15 cellular contexts compared by ENCODE assay signal in genomic region chr2:55848096-55848495, GRCh38.
DNase-seq lines count a peak whose midpoint lies in the region; ATAC-seq and TF ChIP-seq lines count a peak whose summit lies in the region.
"Had no signal": no experiment of that assay in that cellular context is flagged by ENCODE, and none has a peak within 500 bp of the region (broad histone marks: within the 10 kb centered on the region; RNA-seq: fewer than 3 reads in every experiment).

No MANE protein-coding gene starts in this region.

- H3K9me2 ChIP-seq in HCT116 (ENCODE audit: insufficient read depth), result no peaks in the 10 kb centered on the region

- no peaks in the 10 kb centered on the region for H3K79me1 ChIP-seq in mesenchymal stem cell (replicated peaks; ENCODE audit: low read length, poor library complexity, severe bottlenecking)

- H2BK120ac ChIP-seq in mesenchymal stem cell (ENCODE audit: low read depth, low read length), result no peak overlapping the region

- POLR2A ChIA-PET in Caco-2 (lab: Charles Lee) (no interaction called here), HCT116 (lab: Charles Lee) (no interaction called here), MCF 10A (lab: Yijun Ruan, JAX) (interaction anchor here (0.6 to 4.7 kb wide), 6 partner anchors 9 to 110 kb away, joined by 3 to 27 read pairs (median 4); no protein-coding TSS in a partner anchor), T-cell (lab: Charles Lee) (no interaction called here)

- H3K27me3 ChIP-seq in Caco-2 (replicated peaks; ENCODE audit: control insufficient read depth, insufficient read depth, low read length) (no peaks in the 10 kb centered on the region), HCT116 (ENCODE audit: insufficient read depth, low read length) (no peaks in the 10 kb centered on the region), RWPE2 (ENCODE audit: insufficient read depth, poor library complexity, severe bottlenecking) (no peaks in the 10 kb centered on the region), mesenchymal stem cell (ENCODE audit: control insufficient read depth in 1 of 2, insufficient read depth in 1 of 2, low read length in 2 of 2) (no peaks in the 10 kb centered on the region)
- H3K27me3 ChIP-seq: BE2C had no signal

- no peak overlapping the region for H4K91ac ChIP-seq in mesenchymal stem cell (ENCODE audit: low read length)

- no peak for TF ChIP-seq RAD21 in HCT116 (IDR thresholded peaks at IDR 0.05; ENCODE audit: low read depth)

- H3K79me2 ChIP-seq in HCT116 (ENCODE audit: insufficient read depth, low read length), result no peaks in the 10 kb centered on the region

- no peak overlapping the region for H2BK5ac ChIP-seq in mesenchymal stem cell (ENCODE audit: low read depth, low read length, poor library complexity, severe bottlenecking)

- ATAC-seq in HCT116 (no peak), RWPE2 (ENCODE audit: low read depth) (no peak), T-cell (replicated peaks in 1 of 4) (no peak)
- ATAC-seq: CD8-positive, alpha-beta T cell had no signal

- no peak overlapping the region for H3K23ac ChIP-seq in mesenchymal stem cell (ENCODE audit: low read length in 2 of 2)

- H2BK15ac ChIP-seq in mesenchymal stem cell (ENCODE audit: low read depth, poor library complexity, severe bottlenecking), result no peak overlapping the region

- H3K18ac ChIP-seq in mesenchymal stem cell (ENCODE audit: low read depth in 1 of 2, low read length in 2 of 2), result no peak overlapping the region

- H3K9me3 Mint-ChIP-seq in Caco-2 (ENCODE audit: unreplicated experiment), result peaks cover 23% of the 10 kb centered on the region
- peaks cover 10% of the 10 kb centered on the region for H3K9me3 Mint-ChIP-seq in MCF 10A (ENCODE audit: unreplicated experiment)
- peaks cover 0 to 7% (median 3%) of the 10 kb centered on the region in 3 donors for H3K9me3 Mint-ChIP-seq in T-cell
- H3K9me3 Mint-ChIP-seq: CD8-positive, alpha-beta T cell had no signal

- H3K4me3 Mint-ChIP-seq in Caco-2 (ENCODE audit: unreplicated experiment) (no peak overlapping the region), MCF 10A (ENCODE audit: unreplicated experiment) (no peak overlapping the region), T-cell (no peak overlapping the region)
- H3K4me3 Mint-ChIP-seq: CD14-positive monocyte; CD8-positive, alpha-beta T cell; IgD-negative memory B cell had no signal

- H3K27me3 Mint-ChIP-seq in Caco-2 (ENCODE audit: insufficient read depth, unreplicated experiment), result no peaks in the 10 kb centered on the region
- H3K27me3 Mint-ChIP-seq in MCF 10A (ENCODE audit: insufficient read depth, unreplicated experiment), result no peaks in the 10 kb centered on the region
- H3K27me3 Mint-ChIP-seq in T-cell, result no peaks in the 10 kb centered on the region
- H3K27me3 Mint-ChIP-seq: IgD-negative memory B cell had no signal

- H3K4me3 ChIP-seq in Caco-2 (ENCODE audit: low read depth, low read length), result no peak overlapping the region
- H3K4me3 ChIP-seq in HCT116 (replicated peaks in 1 of 2; ENCODE audit: low read depth in 1 of 2, low read length in 2 of 2), result no peak overlapping the region
- H3K4me3 ChIP-seq in RWPE2 (ENCODE audit: severe bottlenecking), result no peak overlapping the region
- H3K4me3 ChIP-seq in mesenchymal stem cell (ENCODE audit: insufficient read depth in 1 of 2, low read depth in 1 of 2, low read length in 2 of 2), result no peak overlapping the region
- H3K4me3 ChIP-seq: GM23248 had no signal

- peak overlapping the region; percentile 57 for H3K27ac Mint-ChIP-seq in Caco-2 (ENCODE audit: unreplicated experiment)
- no peak overlapping the region for H3K27ac Mint-ChIP-seq in MCF 10A (ENCODE audit: low read depth, unreplicated experiment)
- no peak overlapping the region for H3K27ac Mint-ChIP-seq in T-cell
- H3K27ac Mint-ChIP-seq: CD8-positive, alpha-beta T cell; IgD-negative memory B cell had no signal

- H3K4me1 Mint-ChIP-seq in Caco-2 (ENCODE audit: low read depth, unreplicated experiment), result peaks cover 22% of the 10 kb centered on the region
- no peaks in the 10 kb centered on the region for H3K4me1 Mint-ChIP-seq in MCF 10A (ENCODE audit: insufficient read depth, unreplicated experiment)
- H3K4me1 Mint-ChIP-seq in T-cell, result no peaks in the 10 kb centered on the region

- H3K4me2 ChIP-seq in HCT116 (ENCODE audit: low read length) (no peak overlapping the region), mesenchymal stem cell (ENCODE audit: low read length, poor library complexity, severe bottlenecking) (no peak overlapping the region)

- no peak for TF ChIP-seq CTCF in Caco-2 (IDR thresholded peaks at IDR 0.05; ENCODE audit: insufficient read depth in 1 of 2, low read depth in 1 of 2, low read length in 1 of 2, severe bottlenecking in 1 of 2, unreplicated experiment in 1 of 2)
- TF ChIP-seq CTCF in HCT116 (IDR thresholded peaks at IDR 0.05 in 2 of 3, conservative IDR thresholded peaks at IDR 0.05 in 1 of 3; ENCODE audit: borderline replicate concordance in 1 of 3, insufficient read depth in 1 of 3, low read depth in 2 of 3, low read length in 2 of 3), result no peak
- TF ChIP-seq CTCF in RWPE2 (IDR thresholded peaks at IDR 0.05; ENCODE audit: poor library complexity, severe bottlenecking), result no peak
- no peak for TF ChIP-seq CTCF in MCF 10A (IDR thresholded peaks at IDR 0.05; ENCODE audit: unreplicated experiment)

- WGBS in mesenchymal stem cell, result no CpG with 5 or more reads among the region's 1 CpG

- H2AFZ ChIP-seq in HCT116 (ENCODE audit: low read depth, low read length, poor library complexity, severe bottlenecking) (peak overlapping the region; percentile 38), mesenchymal stem cell (ENCODE audit: low read depth, low read length) (no peak overlapping the region)
- H2AFZ ChIP-seq: GM23248 had no signal

- H3K14ac ChIP-seq in mesenchymal stem cell (ENCODE audit: low read length in 2 of 2), result no peak overlapping the region

- BruUV-seq in Caco-2 (replicated peaks; lab: Mats Ljungman, UMichigan) (no TSS peak), HCT116 (replicated peaks; lab: Mats Ljungman, UMichigan) (no TSS peak), MCF 10A (replicated peaks; lab: Mats Ljungman, UMichigan) (no TSS peak)

- H3K4ac ChIP-seq in mesenchymal stem cell (ENCODE audit: low read depth in 1 of 2, low read length in 2 of 2), result no peak overlapping the region

- peaks cover 34% of the 10 kb centered on the region for H3K4me1 ChIP-seq in Caco-2
- H3K4me1 ChIP-seq in HCT116 (ENCODE audit: control insufficient read depth in 1 of 2, insufficient read depth in 2 of 2, low read length in 2 of 2), result no peaks in the 10 kb centered on the region
- H3K4me1 ChIP-seq in RWPE2 (ENCODE audit: insufficient read depth, poor library complexity, severe bottlenecking), result peaks cover 42% of the 10 kb centered on the region
- H3K4me1 ChIP-seq in mesenchymal stem cell (ENCODE audit: control insufficient read depth, insufficient read depth, low read depth, low read length), result no peaks in the 10 kb centered on the region
- H3K4me1 ChIP-seq: BE2C had no signal

- no peaks in the 10 kb centered on the region for H4K20me1 ChIP-seq in HCT116 (ENCODE audit: insufficient read depth)

- TF ChIP-seq POLR2A in HCT116 (IDR thresholded peaks at IDR 0.05; ENCODE audit: borderline replicate concordance, extremely low read depth, insufficient read depth, insufficient read length), result no peak

- RAD21 ChIA-PET in HCT116 (lab: Charles Lee; ENCODE audit: low non-redundant PET in 1 of 2, low total read pairs in 2 of 2, uncharacterized antibody in 2 of 2, unreplicated experiment in 2 of 2), result no interaction called here

- CTCF ChIA-PET in Caco-2 (lab: Charles Lee) (no interaction called here), HCT116 (lab: Charles Lee) (no interaction called here), MCF 10A (lab: Yijun Ruan, JAX) (interaction anchor here (1.0 to 1.6 kb wide), 3 partner anchors 12 to 113 kb away, joined by 3 to 4 read pairs (median 4); no protein-coding TSS in a partner anchor), T-cell (lab: Charles Lee) (no interaction called here)

- intact Hi-C loops in Caco-2 (cut with micrococcal nuclease; ENCODE audit: unreplicated experiment) (no loop called here), HCT116 (cut with micrococcal nuclease) (no loop called here), MCF 10A (cut with micrococcal nuclease) (no loop called here)

- H2AK5ac ChIP-seq in mesenchymal stem cell (ENCODE audit: low read length, severe bottlenecking), result no peak overlapping the region

- DNase-seq in Caco-2 (no peak), HCT116 (ENCODE audit: low read depth, low spot score) (no peak), RWPE2 (ENCODE audit: low spot score) (no peak), mesenchymal stem cell (peak; percentile 53), MCF 10A (ENCODE audit: unreplicated experiment) (no peak), MV-4-11 (lab: John Stamatoyannopoulos, UW) (no peak), T-cell (no peak)
- DNase-seq: BE2C; CD8-positive, alpha-beta T cell; COR-L47; DND-41; GF-D8; GM23248 had no signal

- H3K27ac ChIP-seq in HCT116 (ENCODE audit: low read depth, low read length) (no peak overlapping the region), RWPE2 (ENCODE audit: poor library complexity, severe bottlenecking) (peak overlapping the region; percentile 17), mesenchymal stem cell (ENCODE audit: low read length, poor library complexity, severe bottlenecking) (no peak overlapping the region)
- H3K27ac ChIP-seq: GM23248 had no signal

- H3K36me3 ChIP-seq in Caco-2 (ENCODE audit: control insufficient read depth, insufficient read depth, low read length), result no peaks in the 10 kb centered on the region
- H3K36me3 ChIP-seq in HCT116 (ENCODE audit: control insufficient read depth in 1 of 2, insufficient read depth in 2 of 2, low read length in 2 of 2), result no peaks in the 10 kb centered on the region
- H3K36me3 ChIP-seq in RWPE2 (ENCODE audit: low read depth), result no peaks in the 10 kb centered on the region
- no peaks in the 10 kb centered on the region for H3K36me3 ChIP-seq in mesenchymal stem cell (ENCODE audit: control insufficient read depth in 1 of 2, insufficient read depth in 2 of 2, low read depth in 1 of 2, low read length in 2 of 2)
- H3K36me3 ChIP-seq: BE2C had no signal

- no peak overlapping the region for H2BK12ac ChIP-seq in mesenchymal stem cell (ENCODE audit: low read length in 2 of 2)

- H3K9ac ChIP-seq in HCT116 (ENCODE audit: low read length) (no peak overlapping the region), mesenchymal stem cell (ENCODE audit: low read length) (no peak overlapping the region)
- H3K9ac ChIP-seq: GM23248 had no signal

- H3K9me3 ChIP-seq in Caco-2, result no peaks in the 10 kb centered on the region
- H3K9me3 ChIP-seq in HCT116 (ENCODE audit: control insufficient read depth in 1 of 2, insufficient read depth in 1 of 2, low read depth in 1 of 2, low read length in 2 of 2), result no peaks in the 10 kb centered on the region
- peaks cover 2% of the 10 kb centered on the region for H3K9me3 ChIP-seq in RWPE2 (ENCODE audit: severe bottlenecking)
- no peaks in the 10 kb centered on the region for H3K9me3 ChIP-seq in mesenchymal stem cell (ENCODE audit: control insufficient read depth, low read length)
- H3K9me3 ChIP-seq: BE2C had no signal

- H3K36me3 Mint-ChIP-seq in Caco-2 (ENCODE audit: insufficient read depth, unreplicated experiment) (no peaks in the 10 kb centered on the region), MCF 10A (ENCODE audit: insufficient read depth, unreplicated experiment) (peaks cover 13% of the 10 kb centered on the region), T-cell (no peaks in the 10 kb centered on the region)
- H3K36me3 Mint-ChIP-seq: CD14-positive monocyte; CD8-positive, alpha-beta T cell; IgD-negative memory B cell had no signal

- no peak overlapping the region for H4K8ac ChIP-seq in mesenchymal stem cell (ENCODE audit: low read length)

TF ChIP-seq in HCT116, 20 proteins besides CTCF, POLR2A, EP300 and RAD21 (continues in another document):
- no peak for TF ChIP-seq JUND (IDR thresholded peaks at IDR 0.05)
